Comparison of ENCODE assay signal across 26 cellular contexts in genomic region chr5:40124367-40124766, GRCh38.
DNase-seq lines count a peak whose midpoint lies in the region; ATAC-seq, FAIRE-seq and TF ChIP-seq lines count a peak whose summit lies in the region.
"Had no signal": no experiment of that assay in that cellular context is flagged by ENCODE, and none has a peak within 500 bp of the region (broad histone marks: within the 10 kb centered on the region; RNA-seq: fewer than 3 reads in every experiment).

No MANE protein-coding gene starts in this region.

- H4K20me1 ChIP-seq in PC-3 (ENCODE audit: low read length): no peaks in the 10 kb centered on the region

- H3K9me3 Mint-ChIP-seq in activated naive CD8-positive, alpha-beta T cell treated with anti-CD3 and anti-CD28 coated beads, Interleukin-2, amount 50 U/mL, for 24 hours: peaks cover 48% of the 10 kb centered on the region

- H3K4me3 ChIP-seq in A549 (no peak overlapping the region), PC-3 (ENCODE audit: low read length) (no peak overlapping the region), fibroblast of mammary gland (ENCODE audit: control insufficient read depth, low read depth, low read length) (no peak overlapping the region), esophagus squamous epithelium (no peak overlapping the region)
- H3K4me3 ChIP-seq: SK-N-MC, thyroid gland had no signal

- peaks cover 14% of the 10 kb centered on the region for H3K4me1 Mint-ChIP-seq in activated naive CD8-positive, alpha-beta T cell treated with anti-CD3 and anti-CD28 coated beads, Interleukin-2, amount 50 U/mL, for 24 hours
- H3K4me1 Mint-ChIP-seq: CD4-positive, CD25-positive, alpha-beta regulatory T cell; endodermal cell had no signal

- H3F3A ChIP-seq in PC-3 (ENCODE audit: low read length, unreplicated experiment): no peaks in the 10 kb centered on the region

- POLR2A ChIA-PET in A549 (lab: Yijun Ruan, JAX): no interaction called here
- POLR2A ChIA-PET in PC-3 (lab: Charles Lee; ENCODE audit: unreplicated experiment): no interaction called here

- TF ChIP-seq POLR2A in A549 (IDR thresholded peaks at IDR 0.05; ENCODE audit: low read length) (no peak), esophagus squamous epithelium (IDR thresholded peaks at IDR 0.05) (no peak)

- TF ChIP-seq RAD21 in A549 (conservative IDR thresholded peaks at IDR 0.05 in 1 of 2, IDR thresholded peaks at IDR 0.05 in 1 of 2): no peak

- H3K4me2 ChIP-seq in A549 (no peak overlapping the region), PC-3 (ENCODE audit: low read length) (no peak overlapping the region)

- no peak overlapping the region for H3K4me3 Mint-ChIP-seq in activated naive CD8-positive, alpha-beta T cell treated with anti-CD3 and anti-CD28 coated beads, Interleukin-2, amount 50 U/mL, for 24 hours
- H3K4me3 Mint-ChIP-seq: activated B cell treated with CpG ODN at 0.5 μM for 24 hours; activated CD4-positive, alpha-beta memory T cell treated with anti-CD3 and anti-CD28 coated beads for 36 hours; activated naive CD4-positive, alpha-beta T cell treated with anti-CD3 and anti-CD28 coated beads for 36 hours; CD4-positive, CD25-positive, alpha-beta regulatory T cell; endodermal cell; naive thymus-derived CD8-positive, alpha-beta T cell; T-helper 2 cell treated with Interferon-gamma antibody and Interleukin-4, amounts not matched to agents 5 μg/mL and 100 μg/mL, for 36 hours had no signal

- no peaks in the 10 kb centered on the region for H3K9me2 ChIP-seq in PC-3 (replicated peaks; ENCODE audit: low read length)

- H3K27me3 Mint-ChIP-seq in activated naive CD8-positive, alpha-beta T cell treated with anti-CD3 and anti-CD28 coated beads, Interleukin-2, amount 50 U/mL, for 24 hours: peaks cover 4% of the 10 kb centered on the region
- H3K27me3 Mint-ChIP-seq: activated B cell treated with CpG ODN at 0.5 μM for 24 hours; activated CD4-positive, alpha-beta memory T cell treated with anti-CD3 and anti-CD28 coated beads for 36 hours; CD4-positive, CD25-positive, alpha-beta regulatory T cell; naive thymus-derived CD8-positive, alpha-beta T cell had no signal

- CTCF ChIA-PET in A549 (lab: Yijun Ruan, JAX) (interaction anchor here (1.0 kb wide), 1 partner anchor 9 kb away, joined by 3 read pairs; no protein-coding TSS in a partner anchor), PC-3 (lab: Charles Lee) (no interaction called here)

- no peaks in the 10 kb centered on the region for H3K79me2 ChIP-seq in PC-3 (ENCODE audit: low read length)

- FAIRE-seq in A549 (lab: Jason Lieb, UNC): no peak
- FAIRE-seq: GM18507, keratinocyte had no signal

- TF ChIP-seq CTCF in A549 (IDR thresholded peaks at IDR 0.05) (no peak), PC-3 (conservative IDR thresholded peaks at IDR 0.05; ENCODE audit: low read depth, low read length) (no peak), fibroblast of mammary gland (conservative IDR thresholded peaks at IDR 0.05; ENCODE audit: control insufficient read depth, insufficient read depth, low read depth, low read length) (no peak), esophagus squamous epithelium (IDR thresholded peaks at IDR 0.05) (no peak)

- H3K27ac ChIP-seq in A549: no peak overlapping the region
- no peak overlapping the region for H3K27ac ChIP-seq in PC-3 (ENCODE audit: low read length)
- no peak overlapping the region for H3K27ac ChIP-seq in esophagus squamous epithelium
- H3K27ac ChIP-seq: SK-N-MC, thyroid gland had no signal

- H3K36me3 ChIP-seq in PC-3 (ENCODE audit: low read depth, low read length) (peaks cover 5% of the 10 kb centered on the region; the same call in 1 of the 2 replicates), esophagus squamous epithelium (no peaks in the 10 kb centered on the region)
- H3K36me3 ChIP-seq: thyroid gland had no signal

- no peak overlapping the region for H3K27ac Mint-ChIP-seq in activated naive CD8-positive, alpha-beta T cell treated with anti-CD3 and anti-CD28 coated beads, Interleukin-2, amount 50 U/mL, for 24 hours
- H3K27ac Mint-ChIP-seq: activated B cell treated with CpG ODN at 0.5 μM for 24 hours; activated CD4-positive, alpha-beta memory T cell treated with anti-CD3 and anti-CD28 coated beads for 36 hours; activated naive CD4-positive, alpha-beta T cell treated with anti-CD3 and anti-CD28 coated beads for 36 hours; CD4-positive, CD25-positive, alpha-beta regulatory T cell; endodermal cell; naive thymus-derived CD8-positive, alpha-beta T cell; T-helper 2 cell treated with Interferon-gamma antibody and Interleukin-4, amounts not matched to agents 5 μg/mL and 100 μg/mL, for 36 hours had no signal

- intact Hi-C loops in PC-3 (cut with micrococcal nuclease) (no loop called here), esophagus squamous epithelium (cut with DNase I) (no loop called here)

- no peak overlapping the region for H2AFZ ChIP-seq in PC-3 (ENCODE audit: low read length)

- peak in 1 of 2 experiments; percentile 16 for DNase-seq in A549 (ENCODE audit: low read depth in 1 of 2, low spot score in 1 of 2)
- DNase-seq in HS-5 (ENCODE audit: low read depth): peak; percentile 23
- DNase-seq in PC-3: peak; percentile 44
- DNase-seq in fibroblast of mammary gland (ENCODE audit: low read depth): peak; percentile 32
- DNase-seq in NCI-H1092 (lab: John Stamatoyannopoulos, UW): no peak
- DNase-seq in OCI-M2 (lab: John Stamatoyannopoulos, UW; ENCODE audit: unreplicated experiment): no peak
- DNase-seq in esophagus squamous epithelium (lab: John Stamatoyannopoulos, UW): no peak
- no peak for DNase-seq in activated naive CD8-positive, alpha-beta T cell treated with anti-CD3 and anti-CD28 coated beads, Interleukin-2, amount 50 U/mL, for 24 hours
- DNase-seq: activated B cell treated with CpG ODN at 0.5 μM for 24 hours; activated CD4-positive, alpha-beta memory T cell treated with anti-CD3 and anti-CD28 coated beads for 36 hours; activated naive CD4-positive, alpha-beta T cell treated with anti-CD3 and anti-CD28 coated beads for 36 hours; activated T-cell treated with anti-CD3 and anti-CD28 coated beads for 4 hours; endodermal cell; hippocampal formation; IMR-90; naive thymus-derived CD8-positive, alpha-beta T cell; NCI-H1092 treated with DMSO at 0.1 percent for 48 hours; NCI-H2107; NCI-H524; stimulated activated naive CD4-positive, alpha-beta T cell treated with Interleukin-2 at 50 U/mL for 16 hours; thyroid gland had no signal

- no peak for ATAC-seq in A549
- ATAC-seq in PC-3: no peak
- ATAC-seq in activated naive CD8-positive, alpha-beta T cell treated with anti-CD3 and anti-CD28 coated beads, Interleukin-2, amount 50 U/mL, for 24 hours: no peak
- ATAC-seq: naive thymus-derived CD8-positive, alpha-beta T cell had no signal

- H3K9me3 ChIP-seq in A549 (peaks cover 16% of the 10 kb centered on the region; the same call in 2 of the 3 replicates), PC-3 (ENCODE audit: low read length) (peaks cover 37% of the 10 kb centered on the region), esophagus squamous epithelium (peaks cover 0 to 47% (median 13%) of the 10 kb centered on the region in 3 donors)
- H3K9me3 ChIP-seq: thyroid gland had no signal

- no peaks in the 10 kb centered on the region for H3K27me3 ChIP-seq in PC-3 (ENCODE audit: low read length)
- H3K27me3 ChIP-seq in esophagus squamous epithelium: no peaks in the 10 kb centered on the region
- H3K27me3 ChIP-seq: thyroid gland had no signal

- under 1% methylated on average over 2 of the region's 2 CpGs for WGBS in A549 (ENCODE audit: missing lambda C conversion rate)
- WGBS in esophagus squamous epithelium, 2 donors: 52 to 65% methylated on average over 2 of the region's 2 CpGs

- H3K4me1 ChIP-seq in A549: no peaks in the 10 kb centered on the region
- H3K4me1 ChIP-seq in PC-3 (ENCODE audit: insufficient read depth, low read length): no peaks in the 10 kb centered on the region
- H3K4me1 ChIP-seq in esophagus squamous epithelium: no peaks in the 10 kb centered on the region
- H3K4me1 ChIP-seq: thyroid gland had no signal

- no TSS peak for BruUV-seq in PC-3 (replicated peaks; lab: Mats Ljungman, UMichigan)

- peaks cover 10% of the 10 kb centered on the region for H3K36me3 Mint-ChIP-seq in activated naive CD8-positive, alpha-beta T cell treated with anti-CD3 and anti-CD28 coated beads, Interleukin-2, amount 50 U/mL, for 24 hours (ENCODE audit: low read depth)
- H3K36me3 Mint-ChIP-seq: CD4-positive, CD25-positive, alpha-beta regulatory T cell had no signal

- no peak for TF ChIP-seq EP300 in A549 (IDR thresholded peaks at IDR 0.05)

- H3K9ac ChIP-seq in PC-3 (ENCODE audit: low read length): no peak overlapping the region

TF ChIP-seq in A549, 52 proteins besides CTCF, POLR2A, EP300 and RAD21:
- TF ChIP-seq ZFP36 (IDR thresholded peaks at IDR 0.05; ENCODE audit: borderline replicate concordance, partially characterized antibody) (peak; percentile 96), TP53 (CRISPR knock-in tag; IDR thresholded peaks at IDR 0.05) (no peak)

Comparison
In these comparisons a context has a peak if more than half of its experiments do, and no peak if none do; other contexts are left out.
1. DNase-seq: peak in HS-5 (single experiment), PC-3 (single experiment) and fibroblast of mammary gland (single experiment); none in NCI-H1092 (single experiment), OCI-M2 (single experiment), esophagus squamous epithelium (single experiment) and activated naive CD8-positive, alpha-beta T cell treated with anti-CD3 and anti-CD28 coated beads, Interleukin-2, amount 50 U/mL, for 24 hours (single experiment).